1 cellular context compared by ENCODE assay signal in genomic region chr14:91060472-91061308, GRCh38.
TF ChIP-seq lines count a peak whose summit lies in the region.

TSS of gene RPS6KA5 (minus strand) at chr14:91060641. CDS start at chr14:91060434, 207 bp downstream.

TF ChIP-seq in HepG2, 621 proteins besides CTCF, POLR2A, EP300 and RAD21 (continued from another document and continues in another):
- no peak for TF ChIP-seq GPBP1L1 (CRISPR knock-in tag; IDR thresholded peaks at IDR 0.05)
- TF ChIP-seq BCLAF1 (IDR thresholded peaks at IDR 0.05) = no peak
- no peak for TF ChIP-seq ZNF234 (CRISPR knock-in tag; conservative IDR thresholded peaks at IDR 0.05)
- peak; percentile 62 for TF ChIP-seq YY1 (IDR thresholded peaks at IDR 0.05; ENCODE audit: insufficient read depth, insufficient replicate concordance, low read depth, low read length)
- TF ChIP-seq TSC22D2 (CRISPR knock-in tag; IDR thresholded peaks at IDR 0.05; ENCODE audit: borderline replicate concordance) = no peak
- TF ChIP-seq PHB2 (IDR thresholded peaks at IDR 0.05; ENCODE audit: partially characterized antibody) = no peak
- TF ChIP-seq IRX3 (CRISPR knock-in tag; IDR thresholded peaks at IDR 0.05; ENCODE audit: borderline replicate concordance, low read depth) = no peak
- TF ChIP-seq ZNF354B (CRISPR knock-in tag; IDR thresholded peaks at IDR 0.05) = no peak
- no peak for TF ChIP-seq ZNF549 (CRISPR knock-in tag; IDR thresholded peaks at IDR 0.05)
- no peak for TF ChIP-seq ZNF576 (CRISPR knock-in tag; IDR thresholded peaks at IDR 0.05)
- TF ChIP-seq SNAPC4 (CRISPR knock-in tag; IDR thresholded peaks at IDR 0.05) = 0 out of 2 replicates have a peak, but pooled peaks have one; percentile 62
- TF ChIP-seq ZNF556 (CRISPR knock-in tag; IDR thresholded peaks at IDR 0.05; ENCODE audit: borderline replicate concordance) = no peak; the same call in 1 of the 2 replicates
- peak; percentile 25; the same call in 1 of the 2 replicates for TF ChIP-seq ZFP90 (CRISPR knock-in tag; IDR thresholded peaks at IDR 0.05; ENCODE audit: borderline replicate concordance)
- no peak for TF ChIP-seq SIX1 (CRISPR knock-in tag; IDR thresholded peaks at IDR 0.05; ENCODE audit: borderline replicate concordance)
- TF ChIP-seq ZNF264 (CRISPR knock-in tag; IDR thresholded peaks at IDR 0.05) = peak; percentile 60; the same call in 1 of the 2 replicates
- TF ChIP-seq ZNF850 (CRISPR knock-in tag; conservative IDR thresholded peaks at IDR 0.05) = no peak
- TF ChIP-seq ZNF703 (CRISPR knock-in tag; IDR thresholded peaks at IDR 0.05; ENCODE audit: borderline replicate concordance) = no peak; the same call in 1 of the 2 replicates
- no peak for TF ChIP-seq U2AF1 (optimal IDR thresholded peaks at IDR 0.05; ENCODE audit: low read depth, low read length)
- TF ChIP-seq ZNF619 (CRISPR knock-in tag; IDR thresholded peaks at IDR 0.05) = no peak
- TF ChIP-seq HNRNPLL (IDR thresholded peaks at IDR 0.05; ENCODE audit: low read depth, low read length, poor library complexity, severe bottlenecking) = peak; percentile 89
- TF ChIP-seq RXRB (CRISPR knock-in tag; IDR thresholded peaks at IDR 0.05; ENCODE audit: borderline replicate concordance) = peak; percentile 35; the same call in 1 of the 2 replicates
- TF ChIP-seq BORCS8-MEF2B (CRISPR knock-in tag; IDR thresholded peaks at IDR 0.05) = peak; percentile 62; the same call in 1 of the 2 replicates
- no peak for TF ChIP-seq DNMT1 (CRISPR knock-in tag; IDR thresholded peaks at IDR 0.05)
- TF ChIP-seq FOXP1 (IDR thresholded peaks at IDR 0.05) = peak; percentile 60; the same call in 1 of the 2 replicates
- peak; percentile 74; the same call in 1 of the 2 replicates for TF ChIP-seq FOXP1 (CRISPR knock-in tag; IDR thresholded peaks at IDR 0.05)
- no peak for TF ChIP-seq ZNF101 (CRISPR knock-in tag; IDR thresholded peaks at IDR 0.05; ENCODE audit: borderline replicate concordance, low read depth)
- no peak; the same call in 1 of the 2 replicates for TF ChIP-seq SRF (IDR thresholded peaks at IDR 0.05; ENCODE audit: low read depth, low read length)
- TF ChIP-seq CREB1 (IDR thresholded peaks at IDR 0.05) = peak; percentile 92
- TF ChIP-seq CREB1 (CRISPR knock-in tag; IDR thresholded peaks at IDR 0.05) = peak; percentile 97
- no peak for TF ChIP-seq ZNF790 (CRISPR knock-in tag; IDR thresholded peaks at IDR 0.05; ENCODE audit: borderline replicate concordance)
- TF ChIP-seq ZNF513 (CRISPR knock-in tag; conservative IDR thresholded peaks at IDR 0.05) = 0 out of 2 replicates have a peak, but pooled peaks have one; percentile 61
- TF ChIP-seq AKNA (CRISPR knock-in tag; IDR thresholded peaks at IDR 0.05; ENCODE audit: borderline replicate concordance) = no peak
- 0 out of 2 replicates have a peak, but pooled peaks have one; percentile 13 for TF ChIP-seq TFAP4 (IDR thresholded peaks at IDR 0.05; ENCODE audit: borderline replicate concordance, low read depth)
- no peak for TF ChIP-seq ZNF121 (CRISPR knock-in tag; IDR thresholded peaks at IDR 0.05)
- 0 out of 2 replicates have a peak, but pooled peaks have one; percentile 9 for TF ChIP-seq MIER3 (CRISPR knock-in tag; IDR thresholded peaks at IDR 0.05; ENCODE audit: borderline replicate concordance)
- no peak for TF ChIP-seq ZNF572 (CRISPR knock-in tag; IDR thresholded peaks at IDR 0.05)
- no peak for TF ChIP-seq SNAPC5 (CRISPR knock-in tag; IDR thresholded peaks at IDR 0.05; ENCODE audit: borderline replicate concordance)
- TF ChIP-seq FLYWCH1 (CRISPR knock-in tag; IDR thresholded peaks at IDR 0.05) = no peak
- TF ChIP-seq POLR2AphosphoS5 (IDR thresholded peaks at IDR 0.05; ENCODE audit: low read depth, low read length) = peak; percentile 48
- TF ChIP-seq SRSF1 (optimal IDR thresholded peaks at IDR 0.05; ENCODE audit: low read depth, low read length) = no peak
- no peak for TF ChIP-seq RBM39 (IDR thresholded peaks at IDR 0.05; ENCODE audit: low read depth, low read length, poor library complexity, severe bottlenecking)
- TF ChIP-seq YEATS4 (CRISPR knock-in tag; IDR thresholded peaks at IDR 0.05; ENCODE audit: borderline replicate concordance) = peak; percentile 42; the same call in 1 of the 2 replicates
- TF ChIP-seq DMAP1 (CRISPR knock-in tag; IDR thresholded peaks at IDR 0.05) = peak; percentile 37; the same call in 1 of the 2 replicates
- 0 out of 2 replicates have a peak, but pooled peaks have one; percentile 46 for TF ChIP-seq BRCA1 (CRISPR knock-in tag; IDR thresholded peaks at IDR 0.05)
- TF ChIP-seq SALL2 (CRISPR knock-in tag; IDR thresholded peaks at IDR 0.05) = peak; percentile 49; the same call in 1 of the 2 replicates
